In genomic region chr11:121479355-121479754, GRCh38 we compare ENCODE assay signal across 19 cellular contexts. TPM values are rescaled to one million over a fixed set of nuclear protein-coding genes. Genes with fewer than 3 reads are reported as not detected.
DNase-seq lines count a peak whose midpoint lies in the region; ATAC-seq and TF ChIP-seq lines count a peak whose summit lies in the region.
"Had no signal": no experiment of that assay in that cellular context is flagged by ENCODE, and none has a peak within 500 bp of the region (broad histone marks: within the 10 kb centered on the region; RNA-seq: fewer than 3 reads in every experiment).

No MANE protein-coding gene starts in this region.

- H3K27ac Mint-ChIP-seq in activated naive CD4-positive, alpha-beta T cell treated with anti-CD3 and anti-CD28 coated beads, Interleukin-2, amount 50 U/mL, for 24 hours, result peak overlapping the region; percentile 12
- peak overlapping the region in 1 of 2 donors; percentile 85 for H3K27ac Mint-ChIP-seq in activated naive CD4-positive, alpha-beta T cell treated with anti-CD3 and anti-CD28 coated beads, Interleukin-2, amount 50 U/mL, for 72 hours
- H3K27ac Mint-ChIP-seq in WTC11 (peak overlapping the region; percentile 94), immature natural killer cell (peak overlapping the region in 5 of 6 donors; percentile 75 to 96 (median 82))
- H3K27ac Mint-ChIP-seq: activated naive CD8-positive, alpha-beta T cell treated with anti-CD3 and anti-CD28 coated beads, Interleukin-2, amount 10 ng/mL, durations not matched to agents 7 days and 5 days had no signal

- no peak for DNase-seq in activated naive CD4-positive, alpha-beta T cell treated with anti-CD3 and anti-CD28 coated beads, Interleukin-2, amount 50 U/mL, for 72 hours (ENCODE audit: low spot score in 2 of 2)
- DNase-seq in WTC11 (ENCODE audit: low spot score) (peak; percentile 75), immature natural killer cell (no peak), substantia nigra (lab: John Stamatoyannopoulos, UW) (no peak), occipital lobe (lab: John Stamatoyannopoulos, UW) (no peak), cardiac septum (ENCODE audit: low spot score) (no peak)
- DNase-seq: activated CD4-positive, CD25-positive, alpha-beta regulatory T cell; activated CD8-positive, alpha-beta memory T cell treated with anti-CD3 and anti-CD28 coated beads, Interleukin-2, amount 50 U/mL, for 48 hours; activated naive CD8-positive, alpha-beta T cell treated with anti-CD3 and anti-CD28 coated beads, Interleukin-2, amount 10 ng/mL, durations not matched to agents 7 days and 5 days; Calu3; caudate nucleus; gastrocnemius medialis; left cardiac atrium; NCI-H1105 treated with DMSO at 0.1 percent for 48 hours; NCI-H446 treated with DMSO at 0.1 percent for 48 hours; stimulated activated CD4-positive, alpha-beta T cell treated with anti-CD3 and anti-CD28 coated beads, Interleukin-4, amount 100 ng/mL, for 1 hour had no signal

- no peaks in the 10 kb centered on the region for H3K27me3 Mint-ChIP-seq in activated naive CD4-positive, alpha-beta T cell treated with anti-CD3 and anti-CD28 coated beads, Interleukin-2, amount 50 U/mL, for 24 hours
- H3K27me3 Mint-ChIP-seq in WTC11 (ENCODE audit: low read depth) (no peaks in the 10 kb centered on the region), immature natural killer cell (ENCODE audit: low read depth in 3 of 3) (peaks cover 19 to 26% (median 24%) of the 10 kb centered on the region in 3 donors)
- H3K27me3 Mint-ChIP-seq: activated naive CD8-positive, alpha-beta T cell treated with anti-CD3 and anti-CD28 coated beads, Interleukin-2, amount 10 ng/mL, durations not matched to agents 7 days and 5 days had no signal

- CTCF ChIA-PET in WTC11 (lab: Charles Lee), result interaction anchor here (1.0 to 1.8 kb wide), 3 partner anchors 13 to 44 kb away, joined by 3 to 5 read pairs (median 4); no protein-coding TSS in a partner anchor

- intact Hi-C loops in cardiac septum (cut with DNase I), result no loop called here

- H3K9me3 Mint-ChIP-seq in activated naive CD4-positive, alpha-beta T cell treated with anti-CD3 and anti-CD28 coated beads, Interleukin-2, amount 50 U/mL, for 24 hours, result no peaks in the 10 kb centered on the region
- peaks cover 8 to 9% of the 10 kb centered on the region in 2 donors for H3K9me3 Mint-ChIP-seq in activated naive CD4-positive, alpha-beta T cell treated with anti-CD3 and anti-CD28 coated beads, Interleukin-2, amount 50 U/mL, for 72 hours
- H3K9me3 Mint-ChIP-seq in WTC11 (no peaks in the 10 kb centered on the region), immature natural killer cell (no peaks in the 10 kb centered on the region)
- H3K9me3 Mint-ChIP-seq: activated naive CD8-positive, alpha-beta T cell treated with anti-CD3 and anti-CD28 coated beads, Interleukin-2, amount 10 ng/mL, durations not matched to agents 7 days and 5 days had no signal

- H3K36me3 Mint-ChIP-seq in activated naive CD4-positive, alpha-beta T cell treated with anti-CD3 and anti-CD28 coated beads, Interleukin-2, amount 50 U/mL, for 24 hours, result peaks cover 17% of the 10 kb centered on the region
- H3K36me3 Mint-ChIP-seq in activated naive CD4-positive, alpha-beta T cell treated with anti-CD3 and anti-CD28 coated beads, Interleukin-2, amount 50 U/mL, for 72 hours, result peaks cover 19 to 24% of the 10 kb centered on the region in 2 donors
- H3K36me3 Mint-ChIP-seq in WTC11, result peaks cover 12% of the 10 kb centered on the region
- H3K36me3 Mint-ChIP-seq in immature natural killer cell, result peaks cover 17 to 36% (median 24%) of the 10 kb centered on the region in 3 donors

- H3K27ac ChIP-seq in substantia nigra (ENCODE audit: low read depth, low read length, poor library complexity, severe bottlenecking), result peak overlapping the region; percentile 10
- H3K27ac ChIP-seq: A549, gastrocnemius medialis had no signal

- no peak overlapping the region for H3K4me3 Mint-ChIP-seq in activated naive CD4-positive, alpha-beta T cell treated with anti-CD3 and anti-CD28 coated beads, Interleukin-2, amount 50 U/mL, for 24 hours
- peak overlapping the region; percentile 54 for H3K4me3 Mint-ChIP-seq in WTC11
- peak overlapping the region in 2 of 5 donors; percentile 14 to 15 for H3K4me3 Mint-ChIP-seq in immature natural killer cell
- H3K4me3 Mint-ChIP-seq: activated naive CD8-positive, alpha-beta T cell treated with anti-CD3 and anti-CD28 coated beads, Interleukin-2, amount 10 ng/mL, durations not matched to agents 7 days and 5 days had no signal

- no peak for TF ChIP-seq CTCF in WTC11 (IDR thresholded peaks at IDR 0.05)

- ATAC-seq in activated naive CD4-positive, alpha-beta T cell treated with anti-CD3 and anti-CD28 coated beads, Interleukin-2, amount 50 U/mL, for 72 hours, result no peak
- ATAC-seq in WTC11 (peak; percentile 93), HG02642 (IDR thresholded peaks at IDR 0.05; ENCODE audit: poor library complexity, unreplicated experiment) (no peak)
- ATAC-seq: A549, gastrocnemius medialis, left cardiac atrium had no signal

- H3K4me1 Mint-ChIP-seq in activated naive CD4-positive, alpha-beta T cell treated with anti-CD3 and anti-CD28 coated beads, Interleukin-2, amount 50 U/mL, for 24 hours, result peaks cover 85% of the 10 kb centered on the region
- H3K4me1 Mint-ChIP-seq in WTC11, result peaks cover 80% of the 10 kb centered on the region
- H3K4me1 Mint-ChIP-seq in immature natural killer cell, result peaks cover 89 to 91% of the 10 kb centered on the region in 2 donors

- POLR2A ChIA-PET in WTC11 (lab: Charles Lee), result no interaction called here

TF ChIP-seq in WTC11, 78 proteins besides CTCF, POLR2A, EP300 and RAD21:
- TF ChIP-seq SP1 (CRISPR knock-in tag; conservative IDR thresholded peaks at IDR 0.05), result peak; percentile 4; the same call in 1 of the 2 replicates
- TF ChIP-seq IRF2 (CRISPR knock-in tag; IDR thresholded peaks at IDR 0.05; ENCODE audit: borderline replicate concordance, low read depth), result no peak
- no peak for TF ChIP-seq ATF6 (CRISPR knock-in tag; IDR thresholded peaks at IDR 0.05)
- no peak for TF ChIP-seq ZSCAN18 (CRISPR knock-in tag; IDR thresholded peaks at IDR 0.05)
- TF ChIP-seq MXD4 (CRISPR knock-in tag; IDR thresholded peaks at IDR 0.05; ENCODE audit: borderline replicate concordance), result no peak
- TF ChIP-seq NFYB (CRISPR knock-in tag; conservative IDR thresholded peaks at IDR 0.05; ENCODE audit: low read depth), result peak; percentile 43
- no peak for TF ChIP-seq FOXP1 (CRISPR knock-in tag; IDR thresholded peaks at IDR 0.05; ENCODE audit: borderline replicate concordance)
- no peak for TF ChIP-seq ZNF138 (CRISPR knock-in tag; conservative IDR thresholded peaks at IDR 0.05)
- no peak for TF ChIP-seq ZNF317 (CRISPR knock-in tag; IDR thresholded peaks at IDR 0.05; ENCODE audit: borderline replicate concordance, low read depth)
- no peak for TF ChIP-seq NR2C2 (CRISPR knock-in tag; IDR thresholded peaks at IDR 0.05)

RNA-seq across cellular contexts. Expression of gene SORL1, which starts 27.2 kb away (rescaled TPM):
- 100 to 1,000 TPM in 1 of 2 donors, 10 to 100 TPM in 1; 90.4 to 139 TPM for total RNA-seq in activated naive CD4-positive, alpha-beta T cell treated with anti-CD3 and anti-CD28 coated beads, Interleukin-2, amount 50 U/mL, for 72 hours
- total RNA-seq in WTC11 (2021), result 78.1 to 87.1 TPM (median 78.1 TPM) in 3 replicates
- 100 to 1,000 TPM; 125 to 281 (median 189) TPM for polyA plus RNA-seq in immature natural killer cell
- 76.3 TPM for total RNA-seq in occipital lobe
- total RNA-seq in cardiac septum, result 8.0 TPM
